32 cellular contexts compared by ENCODE assay signal in genomic region chr6:1762203-1762602, GRCh38.
A peak's percentile ranks its signal among the peaks of the same experiment; 100 is the strongest.
DNase-seq lines count a peak whose midpoint lies in the region; ATAC-seq, FAIRE-seq and TF ChIP-seq lines count a peak whose summit lies in the region.
"Had no signal": no experiment of that assay in that cellular context is flagged by ENCODE, and none has a peak within 500 bp of the region (broad histone marks: within the 10 kb centered on the region; RNA-seq: fewer than 3 reads in every experiment).

No MANE protein-coding gene starts in this region.

- ATAC-seq in esophagus mucosa: peak; percentile 88
- peak; percentile 28 to 75 (median 64) for ATAC-seq in pancreas
- ATAC-seq: left cardiac atrium had no signal

- H3K4me3 ChIP-seq in pancreas: no peak overlapping the region
- H3K4me3 ChIP-seq: esophagus squamous epithelium, hepatocyte, neural progenitor cell, skin epidermis, uterus had no signal

- CTCF ChIA-PET in Calu3 (lab: Charles Lee): interaction anchor here (1.6 kb wide), 1 partner anchor 84 kb away, joined by 5 read pairs; no protein-coding TSS in a partner anchor

- intact Hi-C loops in Calu3 (cut with micrococcal nuclease; ENCODE audit: unreplicated experiment): loop anchor here (2.0 to 10.0 kb wide), 3 partner anchors 37 to 153 kb away; no protein-coding TSS in a partner anchor
- intact Hi-C loops in pancreas (cut with DNase I): no loop called here

- no peaks in the 10 kb centered on the region for H3K9me3 Mint-ChIP-seq in Calu3 (ENCODE audit: low read depth, unreplicated experiment)
- H3K9me3 Mint-ChIP-seq: activated B cell treated with CpG ODN at 0.5 μM for 24 hours; activated CD4-positive, alpha-beta T cell treated with anti-CD3 and anti-CD28 coated beads, Interleukin-2, amount 10 ng/mL, durations not matched to agents 7 days and 5 days; activated naive CD8-positive, alpha-beta T cell treated with anti-CD3 and anti-CD28 coated beads, Interleukin-2, amount 10 ng/mL, durations not matched to agents 7 days and 5 days; activated T-cell treated with anti-CD3 and anti-CD28 coated beads, Interleukin-2, amount 50 U/mL, for 24 hours; CD4-positive, alpha-beta memory T cell; endodermal cell; HFFc6; memory B cell; neural progenitor cell had no signal

- H3K27me3 Mint-ChIP-seq in Calu3 (ENCODE audit: unreplicated experiment): no peaks in the 10 kb centered on the region
- H3K27me3 Mint-ChIP-seq: activated B cell treated with CpG ODN at 0.5 μM for 24 hours; activated CD4-positive, alpha-beta T cell treated with anti-CD3 and anti-CD28 coated beads, Interleukin-2, amount 10 ng/mL, durations not matched to agents 7 days and 5 days; activated T-cell treated with anti-CD3 and anti-CD28 coated beads, Interleukin-2, amount 50 U/mL, for 24 hours; B cell; CD4-positive, alpha-beta memory T cell; memory B cell had no signal

- peaks cover 4 to 13% (median 13%) of the 10 kb centered on the region in 3 donors for H3K4me1 ChIP-seq in pancreas
- H3K4me1 ChIP-seq: uterus had no signal

- H3K27ac ChIP-seq in pancreas: peak overlapping the region in 2 of 4 donors; percentile 33 to 35
- H3K27ac ChIP-seq: hepatocyte, neural progenitor cell, uterus had no signal

- H3K4me1 Mint-ChIP-seq in Calu3 (ENCODE audit: low read depth, unreplicated experiment): peaks cover 38% of the 10 kb centered on the region
- H3K4me1 Mint-ChIP-seq: activated B cell treated with CpG ODN at 0.5 μM for 24 hours; activated CD4-positive, alpha-beta T cell treated with anti-CD3 and anti-CD28 coated beads, Interleukin-2, amount 10 ng/mL, durations not matched to agents 7 days and 5 days; activated naive CD8-positive, alpha-beta T cell treated with anti-CD3 and anti-CD28 coated beads, Interleukin-2, amount 10 ng/mL, durations not matched to agents 7 days and 5 days; B cell; CD4-positive, alpha-beta memory T cell; memory B cell had no signal

- H3K4me3 Mint-ChIP-seq in Calu3 (ENCODE audit: low read depth, unreplicated experiment): peak overlapping the region; percentile 62
- H3K4me3 Mint-ChIP-seq: activated B cell treated with CpG ODN at 0.5 μM for 24 hours; activated CD4-positive, alpha-beta T cell treated with anti-CD3 and anti-CD28 coated beads, Interleukin-2, amount 10 ng/mL, durations not matched to agents 7 days and 5 days; activated naive CD8-positive, alpha-beta T cell treated with anti-CD3 and anti-CD28 coated beads, Interleukin-2, amount 10 ng/mL, durations not matched to agents 7 days and 5 days; activated T-cell treated with anti-CD3 and anti-CD28 coated beads, Interleukin-2, amount 50 U/mL, for 24 hours; B cell; CD4-positive, alpha-beta memory T cell; endodermal cell; HFFc6; memory B cell; neural progenitor cell had no signal

- no peaks in the 10 kb centered on the region for H3K9me3 ChIP-seq in pancreas
- H3K9me3 ChIP-seq: esophagus squamous epithelium, SK-N-SH, uterus had no signal

- TF ChIP-seq CTCF in Calu3 (IDR thresholded peaks at IDR 0.05; ENCODE audit: unreplicated experiment) (no peak), pancreas (IDR thresholded peaks at IDR 0.05) (no peak)

- BruUV-seq in Calu3 (replicated peaks; lab: Mats Ljungman, UMichigan): no TSS peak

- H3K36me3 Mint-ChIP-seq in Calu3 (ENCODE audit: insufficient read depth, unreplicated experiment): peaks cover 11% of the 10 kb centered on the region
- H3K36me3 Mint-ChIP-seq: activated naive CD8-positive, alpha-beta T cell treated with anti-CD3 and anti-CD28 coated beads, Interleukin-2, amount 10 ng/mL, durations not matched to agents 7 days and 5 days; neural progenitor cell had no signal

- DNase-seq in Calu3 (peak; percentile 76), RPMI7951 (ENCODE audit: low read depth) (peak; percentile 62), pancreas (no peak), SIG-M5 treated with dmso at 0.1 percent for 504 hours (lab: John Stamatoyannopoulos, UW; ENCODE audit: unreplicated experiment) (no peak), activated gamma-delta T cell treated with Interleukin-2 at 50 U/mL for 16 hours (no peak), SK-N-DZ (ENCODE audit: low spot score) (no peak)
- no peak for DNase-seq in activated CD4-positive, alpha-beta T cell treated with anti-CD3 and anti-CD28 coated beads, Interleukin-2, amount 50 U/mL, for 1 hour
- DNase-seq: activated B cell treated with CpG ODN at 0.5 μM for 24 hours; activated CD4-positive, alpha-beta T cell treated with anti-CD3 and anti-CD28 coated beads, Interleukin-2, amount 10 ng/mL, durations not matched to agents 7 days and 5 days; activated effector memory CD4-positive, alpha-beta T cell treated with anti-CD3 and anti-CD28 coated beads, Interleukin-2, amount 50 U/mL, for 16 hours; activated naive CD8-positive, alpha-beta T cell treated with anti-CD3 and anti-CD28 coated beads, Interleukin-2, amount 10 ng/mL, durations not matched to agents 7 days and 5 days; activated T-cell treated with anti-CD3 and anti-CD28 coated beads, Interleukin-2, amount 50 U/mL, for 24 hours; aorta; CD4-positive, alpha-beta memory T cell; central memory CD4-positive, alpha-beta T cell; cortex of kidney; endodermal cell; esophagus squamous epithelium; GOT3; HFFc6; left cardiac atrium; RPMI8226; SK-N-SH; stimulated activated naive CD4-positive, alpha-beta T cell; uterus had no signal

- WGBS in pancreas, 2 donors: 71 to 72% methylated on average over 9 of the region's 9 CpGs

- no peaks in the 10 kb centered on the region for H3K36me3 ChIP-seq in pancreas
- H3K36me3 ChIP-seq: esophagus squamous epithelium, neural progenitor cell, uterus had no signal

- peak overlapping the region; percentile 98 for H3K27ac Mint-ChIP-seq in Calu3 (ENCODE audit: unreplicated experiment)
- H3K27ac Mint-ChIP-seq: activated B cell treated with CpG ODN at 0.5 μM for 24 hours; activated CD4-positive, alpha-beta T cell treated with anti-CD3 and anti-CD28 coated beads, Interleukin-2, amount 10 ng/mL, durations not matched to agents 7 days and 5 days; activated naive CD8-positive, alpha-beta T cell treated with anti-CD3 and anti-CD28 coated beads, Interleukin-2, amount 10 ng/mL, durations not matched to agents 7 days and 5 days; activated T-cell treated with anti-CD3 and anti-CD28 coated beads, Interleukin-2, amount 50 U/mL, for 24 hours; B cell; CD4-positive, alpha-beta memory T cell; endodermal cell; HFFc6; memory B cell; neural progenitor cell had no signal

- no peak for FAIRE-seq in pancreas (lab: Jason Lieb, UNC)
- FAIRE-seq: frontal cortex had no signal

- no peaks in the 10 kb centered on the region for H3K27me3 ChIP-seq in pancreas
- H3K27me3 ChIP-seq: hepatocyte, neural progenitor cell, uterus had no signal

Comparison
In these comparisons a context has a peak if more than half of its experiments do, and no peak if none do; other contexts are left out.
1. DNase-seq: peak in Calu3 (single experiment) and RPMI7951 (single experiment); none in pancreas (0 of 6), SIG-M5 treated with dmso at 0.1 percent for 504 hours (single experiment), activated gamma-delta T cell treated with Interleukin-2 at 50 U/mL for 16 hours (single experiment), SK-N-DZ (single experiment) and activated CD4-positive, alpha-beta T cell treated with anti-CD3 and anti-CD28 coated beads, Interleukin-2, amount 50 U/mL, for 1 hour (single experiment).